ENCODE assay signal across 26 cellular contexts in genomic region chr2:73267008-73267407, GRCh38. TPM values are rescaled to one million over a fixed set of nuclear protein-coding genes. Genes with fewer than 3 reads are reported as not detected.
"Had no signal": no experiment of that assay in that cellular context is flagged by ENCODE, and none has a peak within 500 bp of the region (broad histone marks: within the 10 kb centered on the region; RNA-seq: fewer than 3 reads in every experiment).

No MANE protein-coding gene starts in this region.

- H3K36me3 ChIP-seq: breast epithelium, colonic mucosa, left lung, thyroid gland had no signal

- H3K27me3 Mint-ChIP-seq: activated CD4-positive, alpha-beta T cell treated with anti-CD3 and anti-CD28 coated beads, Interleukin-2, amount 10 ng/mL, durations not matched to agents 7 days and 5 days; activated CD8-positive, alpha-beta memory T cell treated with anti-CD3 and anti-CD28 coated beads, Interleukin-2, amount 10 ng/mL, durations not matched to agents 7 days and 5 days; activated CD8-positive, alpha-beta T cell treated with anti-CD3 and anti-CD28 coated beads for 36 hours; stimulated activated naive CD8-positive, alpha-beta T cell treated with anti-CD3 and anti-CD28 coated beads, Interleukin-15, Interleukin-2, amounts not matched to agents 100 ng/mL and 50 ng/mL, for 24 hours had no signal

- H3K27me3 ChIP-seq: breast epithelium, colonic mucosa, thyroid gland had no signal

- ATAC-seq: activated CD4-positive, CD25-positive, alpha-beta regulatory T cell treated with anti-CD3 and anti-CD28 coated beads, Interleukin-2, amount 50 U/mL, for 24 hours; activated CD8-positive, alpha-beta memory T cell treated with anti-CD3 and anti-CD28 coated beads, Interleukin-2, amount 10 ng/mL, durations not matched to agents 7 days and 5 days; activated CD8-positive, alpha-beta T cell treated with anti-CD3 and anti-CD28 coated beads for 36 hours; left lung; naive thymus-derived CD8-positive, alpha-beta T cell had no signal

- H3K4me3 Mint-ChIP-seq: activated CD4-positive, alpha-beta T cell treated with anti-CD3 and anti-CD28 coated beads, Interleukin-2, amount 10 ng/mL, durations not matched to agents 7 days and 5 days; T-helper 2 cell treated with Interferon-gamma antibody and Interleukin-4, amounts not matched to agents 5 μg/mL and 100 μg/mL, for 36 hours had no signal

- FAIRE-seq: astrocyte, frontal cortex had no signal

- DNase-seq: activated CD4-positive, alpha-beta T cell treated with anti-CD3 and anti-CD28 coated beads, Interleukin-2, amount 10 ng/mL, durations not matched to agents 7 days and 5 days; activated CD8-positive, alpha-beta memory T cell treated with anti-CD3 and anti-CD28 coated beads, Interleukin-2, amount 10 ng/mL, durations not matched to agents 7 days and 5 days; activated CD8-positive, alpha-beta T cell treated with anti-CD3 and anti-CD28 coated beads for 36 hours; activated gamma-delta T cell; activated naive CD4-positive, alpha-beta T cell treated with anti-CD3 and anti-CD28 coated beads, Interleukin-2, amount 50 U/mL, for 16 hours; activated T-cell treated with anti-CD3 and anti-CD28 coated beads for 4 hours; colonic mucosa; hippocampal formation; kidney glomerular epithelial cell; naive thymus-derived CD8-positive, alpha-beta T cell; stimulated activated CD4-positive, alpha-beta T cell treated with anti-CD3 and anti-CD28 coated beads, Interleukin-12 subunit alpha, Interleukin-12 subunit beta, amount 100 ng/mL, for 4 hours; thyroid gland had no signal

- H3K4me3 ChIP-seq: breast epithelium, colonic mucosa, esophagus muscularis mucosa, left lung, lung, thyroid gland had no signal

- H3K9me3 Mint-ChIP-seq: activated CD4-positive, alpha-beta T cell treated with anti-CD3 and anti-CD28 coated beads, Interleukin-2, amount 10 ng/mL, durations not matched to agents 7 days and 5 days; activated CD8-positive, alpha-beta T cell treated with anti-CD3 and anti-CD28 coated beads for 36 hours; naive thymus-derived CD8-positive, alpha-beta T cell; stimulated activated naive CD8-positive, alpha-beta T cell treated with anti-CD3 and anti-CD28 coated beads, Interleukin-15, Interleukin-2, amounts not matched to agents 100 ng/mL and 50 ng/mL, for 24 hours; T-helper 2 cell treated with Interferon-gamma antibody and Interleukin-4, amounts not matched to agents 5 μg/mL and 100 μg/mL, for 36 hours had no signal

- H3K27ac Mint-ChIP-seq: activated CD4-positive, alpha-beta T cell treated with anti-CD3 and anti-CD28 coated beads, Interleukin-2, amount 10 ng/mL, durations not matched to agents 7 days and 5 days; activated CD8-positive, alpha-beta memory T cell treated with anti-CD3 and anti-CD28 coated beads, Interleukin-2, amount 10 ng/mL, durations not matched to agents 7 days and 5 days; activated CD8-positive, alpha-beta T cell treated with anti-CD3 and anti-CD28 coated beads for 36 hours; progenitor cell of endocrine pancreas; stimulated activated naive CD8-positive, alpha-beta T cell treated with anti-CD3 and anti-CD28 coated beads, Interleukin-15, Interleukin-2, amounts not matched to agents 100 ng/mL and 50 ng/mL, for 24 hours; T-helper 2 cell treated with Interferon-gamma antibody and Interleukin-4, amounts not matched to agents 5 μg/mL and 100 μg/mL, for 36 hours had no signal

- H3K27ac ChIP-seq: breast epithelium, colonic mucosa, esophagus muscularis mucosa, left lung, thyroid gland, VCaP had no signal

- H3K9me3 ChIP-seq: breast epithelium, colonic mucosa, esophagus muscularis mucosa, left lung, thyroid gland had no signal

RNA-seq across cellular contexts. Expression of gene EGR4, which starts 26.3 kb away (rescaled TPM):
- total RNA-seq: activated CD4-positive, alpha-beta T cell treated with anti-CD3 and anti-CD28 coated beads, Interleukin-2, amount 10 ng/mL, durations not matched to agents 7 days and 5 days; astrocyte; breast epithelium; colonic mucosa; frontal cortex; left lung; lung; naive thymus-derived CD8-positive, alpha-beta T cell; osteocyte; skeletal muscle tissue; thyroid gland; urinary bladder had no signal
- polyA plus RNA-seq: naive thymus-derived CD8-positive, alpha-beta T cell had no signal
